Comparison of ENCODE assay signal across 18 cellular contexts in genomic region chr3:189966843-189967242, GRCh38.
A peak's percentile ranks its signal among the peaks of the same experiment; 100 is the strongest.
DNase-seq lines count a peak whose midpoint lies in the region; ATAC-seq and TF ChIP-seq lines count a peak whose summit lies in the region.
"Had no signal": no experiment of that assay in that cellular context is flagged by ENCODE, and none has a peak within 500 bp of the region (broad histone marks: within the 10 kb centered on the region; RNA-seq: fewer than 3 reads in every experiment).

No MANE protein-coding gene starts in this region.

- no peaks in the 10 kb centered on the region for H3K9me3 ChIP-seq in CD4-positive, alpha-beta T cell (ENCODE audit: control insufficient read depth, low read length)
- H3K9me3 ChIP-seq: breast epithelium, Caco-2, SJSA1, uterus had no signal

- H3K4me3 Mint-ChIP-seq in activated CD8-positive, alpha-beta memory T cell treated with anti-CD3 and anti-CD28 coated beads, Interleukin-2, amount 10 ng/mL, durations not matched to agents 7 days and 5 days = no peak overlapping the region
- H3K4me3 Mint-ChIP-seq in CD4-positive, alpha-beta T cell = no peak overlapping the region
- H3K4me3 Mint-ChIP-seq: memory B cell; natural killer cell; T-helper 2 cell treated with Interferon-gamma antibody and Interleukin-4, amounts not matched to agents 5 μg/mL and 100 μg/mL, for 36 hours had no signal

- no peak overlapping the region for H3K27ac ChIP-seq in CD4-positive, alpha-beta T cell (ENCODE audit: low read depth, low read length)
- H3K27ac ChIP-seq: breast epithelium, SJSA1, uterus had no signal

- POLR2A ChIA-PET in CD4-positive, alpha-beta T cell (lab: Charles Lee) = no interaction called here

- CTCF ChIA-PET in activated CD8-positive, alpha-beta memory T cell treated with anti-CD3 and anti-CD28 coated beads, Interleukin-2, amount 10 ng/mL, durations not matched to agents 7 days and 5 days (lab: Charles Lee) = interaction anchor here (0.9 to 2.4 kb wide), 6 partner anchors 10 to 690 kb away, joined by 3 to 8 read pairs (median 6); partner anchors contain the start of gene CLDN1
- CTCF ChIA-PET in CD4-positive, alpha-beta T cell (lab: Charles Lee) = interaction anchor here (1.1 to 1.6 kb wide), 3 partner anchors 10 to 356 kb away, joined by 3 to 7 read pairs (median 4); partner anchors contain the start of gene CLDN1

- no peaks in the 10 kb centered on the region for H3K27me3 ChIP-seq in CD4-positive, alpha-beta T cell (ENCODE audit: control insufficient read depth, insufficient read depth, low read length)
- H3K27me3 ChIP-seq: breast epithelium, SJSA1, uterus had no signal

- no peak overlapping the region for H3K27ac Mint-ChIP-seq in activated CD8-positive, alpha-beta memory T cell treated with anti-CD3 and anti-CD28 coated beads, Interleukin-2, amount 10 ng/mL, durations not matched to agents 7 days and 5 days
- no peak overlapping the region for H3K27ac Mint-ChIP-seq in CD4-positive, alpha-beta T cell
- H3K27ac Mint-ChIP-seq: activated T-helper 2 cell treated with anti-CD3 and anti-CD28 coated beads, Interferon-gamma antibody, Interleukin-2, Interleukin-4, amounts not matched to agents 10 μg/mL and 5 μg/mL and 100 μg/mL, durations not matched to agents 14 hours and 24 hours and 36 hours; memory B cell; natural killer cell; T-helper 2 cell treated with Interferon-gamma antibody and Interleukin-4, amounts not matched to agents 5 μg/mL and 100 μg/mL, for 36 hours had no signal

- H3K4me1 Mint-ChIP-seq in activated CD8-positive, alpha-beta memory T cell treated with anti-CD3 and anti-CD28 coated beads, Interleukin-2, amount 10 ng/mL, durations not matched to agents 7 days and 5 days = peaks cover 2% of the 10 kb centered on the region
- peaks cover under 1% of the 10 kb centered on the region for H3K4me1 Mint-ChIP-seq in CD4-positive, alpha-beta T cell (ENCODE audit: low read depth)
- H3K4me1 Mint-ChIP-seq: memory B cell, natural killer cell had no signal

- TF ChIP-seq CTCF in CD4-positive, alpha-beta T cell (IDR thresholded peaks at IDR 0.05) = no peak

- H3K27me3 Mint-ChIP-seq in activated CD8-positive, alpha-beta memory T cell treated with anti-CD3 and anti-CD28 coated beads, Interleukin-2, amount 10 ng/mL, durations not matched to agents 7 days and 5 days = peaks cover 5% of the 10 kb centered on the region
- H3K27me3 Mint-ChIP-seq in CD4-positive, alpha-beta T cell = no peaks in the 10 kb centered on the region

- H3K9me3 Mint-ChIP-seq in activated CD8-positive, alpha-beta memory T cell treated with anti-CD3 and anti-CD28 coated beads, Interleukin-2, amount 10 ng/mL, durations not matched to agents 7 days and 5 days (ENCODE audit: low read depth) = no peaks in the 10 kb centered on the region
- H3K9me3 Mint-ChIP-seq in CD4-positive, alpha-beta T cell = no peaks in the 10 kb centered on the region
- H3K9me3 Mint-ChIP-seq: activated T-helper 2 cell treated with anti-CD3 and anti-CD28 coated beads, Interferon-gamma antibody, Interleukin-2, Interleukin-4, amounts not matched to agents 10 μg/mL and 5 μg/mL and 100 μg/mL, durations not matched to agents 14 hours and 24 hours and 36 hours; memory B cell; natural killer cell; T-helper 2 cell treated with Interferon-gamma antibody and Interleukin-4, amounts not matched to agents 5 μg/mL and 100 μg/mL, for 36 hours had no signal

- H3K36me3 Mint-ChIP-seq in activated CD8-positive, alpha-beta memory T cell treated with anti-CD3 and anti-CD28 coated beads, Interleukin-2, amount 10 ng/mL, durations not matched to agents 7 days and 5 days = no peaks in the 10 kb centered on the region
- no peaks in the 10 kb centered on the region for H3K36me3 Mint-ChIP-seq in CD4-positive, alpha-beta T cell (ENCODE audit: low read depth)
- H3K36me3 Mint-ChIP-seq: memory B cell, natural killer cell had no signal

- DNase-seq in DMS114 treated with DMSO at 0.1 percent for 48 hours (lab: John Stamatoyannopoulos, UW; ENCODE audit: unreplicated experiment) = no peak
- no peak for DNase-seq in activated CD8-positive, alpha-beta memory T cell treated with anti-CD3 and anti-CD28 coated beads, Interleukin-2, amount 10 ng/mL, durations not matched to agents 7 days and 5 days
- DNase-seq in CD4-positive, alpha-beta T cell = no peak
- DNase-seq: activated CD8-positive, alpha-beta memory T cell treated with anti-CD3 and anti-CD28 coated beads for 24 hours; GOT3; natural killer cell; stimulated activated CD4-positive, alpha-beta T cell treated with anti-CD3 and anti-CD28 coated beads, Interleukin-2, amount 100 ng/mL, for 24 hours; uterus had no signal

- ATAC-seq in GM19395 (IDR thresholded peaks at IDR 0.05; ENCODE audit: unreplicated experiment) (peak; percentile 66), GM21825 (IDR thresholded peaks at IDR 0.05; ENCODE audit: unreplicated experiment) (peak; percentile 54), HG03175 (IDR thresholded peaks at IDR 0.05; ENCODE audit: unreplicated experiment) (peak; percentile 62), HG03135 (IDR thresholded peaks at IDR 0.05; ENCODE audit: unreplicated experiment) (no peak)
- no peak for ATAC-seq in activated CD8-positive, alpha-beta memory T cell treated with anti-CD3 and anti-CD28 coated beads, Interleukin-2, amount 10 ng/mL, durations not matched to agents 7 days and 5 days
- ATAC-seq in CD4-positive, alpha-beta T cell (ENCODE audit: poor library complexity) = no peak

- intact Hi-C loops in CD4-positive, alpha-beta T cell (cut with DNase I, micrococcal nuclease) = loop anchor here (1.0 to 10.0 kb wide), 6 partner anchors 228 to 1085 kb away; partner anchors contain the start of gene CLDN1 (in 2 of the 2)

Comparison
In these comparisons a context has a peak if more than half of its experiments do, and no peak if none do; other contexts are left out.
1. ATAC-seq: peak in GM19395 (single experiment), GM21825 (single experiment) and HG03175 (single experiment); none in activated CD8-positive, alpha-beta memory T cell treated with anti-CD3 and anti-CD28 coated beads, Interleukin-2, amount 10 ng/mL, durations not matched to agents 7 days and 5 days (single experiment), HG03135 (single experiment) and CD4-positive, alpha-beta T cell (single experiment).